ENCODE assay signal across 9 cellular contexts in genomic region chr20:58131581-58132142, GRCh38.
DNase-seq lines count a peak whose midpoint lies in the region; ATAC-seq, FAIRE-seq and TF ChIP-seq lines count a peak whose summit lies in the region.
"Had no signal": no experiment of that assay in that cellular context is flagged by ENCODE, and none has a peak within 500 bp of the region (broad histone marks: within the 10 kb centered on the region; RNA-seq: fewer than 3 reads in every experiment).

No MANE protein-coding gene starts in this region.

- no peaks in the 10 kb centered on the region for H3K4me1 Mint-ChIP-seq in stimulated activated effector memory CD8-positive, alpha-beta T cell treated with anti-CD3 and anti-CD28 coated beads, Interleukin-12 subunit alpha, Interleukin-12 subunit beta, amount 100 ng/mL, for 72 hours

- H3K27me3 ChIP-seq in DND-41 (ENCODE audit: insufficient read depth, low read length, poor library complexity) (peaks cover 58% of the 10 kb centered on the region), ovary (no peaks in the 10 kb centered on the region)

- H3K79me2 ChIP-seq in DND-41 (ENCODE audit: insufficient read depth, low read length), result no peaks in the 10 kb centered on the region

- H3K4me3 Mint-ChIP-seq in stimulated activated effector memory CD8-positive, alpha-beta T cell treated with anti-CD3 and anti-CD28 coated beads, Interleukin-12 subunit alpha, Interleukin-12 subunit beta, amount 100 ng/mL, for 72 hours, result no peak overlapping the region

- no peaks in the 10 kb centered on the region for H3K9me3 Mint-ChIP-seq in stimulated activated effector memory CD8-positive, alpha-beta T cell treated with anti-CD3 and anti-CD28 coated beads, Interleukin-12 subunit alpha, Interleukin-12 subunit beta, amount 100 ng/mL, for 72 hours

- TF ChIP-seq POLR2A in ovary (IDR thresholded peaks at IDR 0.05), result no peak

- no peak overlapping the region for H3K4me2 ChIP-seq in DND-41 (ENCODE audit: insufficient read depth, low read length)

- H3K9ac ChIP-seq in DND-41 (ENCODE audit: low read depth, low read length), result no peak overlapping the region

- ATAC-seq in DND-41 (ENCODE audit: insufficient read depth, low read depth), result peak; percentile 67
- no peak for ATAC-seq in HG02885 (IDR thresholded peaks at IDR 0.05; ENCODE audit: poor library complexity, unreplicated experiment)
- ATAC-seq in GM18498 (IDR thresholded peaks at IDR 0.05; ENCODE audit: unreplicated experiment), result no peak
- ATAC-seq in esophagus mucosa, result no peak
- ATAC-seq in stimulated activated effector memory CD8-positive, alpha-beta T cell treated with anti-CD3 and anti-CD28 coated beads, Interleukin-12 subunit alpha, Interleukin-12 subunit beta, amount 100 ng/mL, for 72 hours, result no peak

- intact Hi-C loops in ovary (cut with DNase I), result loop anchor here in 1 of 4 donors (5.0 kb wide), 1 partner anchor 46 kb away; no protein-coding TSS in a partner anchor

- peak; percentile 33 for DNase-seq in DND-41
- peak; percentile 88 for DNase-seq in NCI-H146 (lab: John Stamatoyannopoulos, UW)
- DNase-seq in ovary, result no peak
- DNase-seq in stimulated activated effector memory CD8-positive, alpha-beta T cell treated with anti-CD3 and anti-CD28 coated beads, Interleukin-12 subunit alpha, Interleukin-12 subunit beta, amount 100 ng/mL, for 72 hours (ENCODE audit: low spot score in 2 of 2), result no peak

- WGBS in ovary, 3 donors, result 5 to 9% (median 9%) methylated on average over 8 of the region's 8 CpGs

- TF ChIP-seq CTCF in DND-41 (IDR thresholded peaks at IDR 0.05; ENCODE audit: borderline replicate concordance, extremely low read depth, low read length, poor library complexity, severe bottlenecking) (no peak), ovary (IDR thresholded peaks at IDR 0.05) (no peak)

- TF ChIP-seq EP300 in ovary (IDR thresholded peaks at IDR 0.05), result no peak

- H3K9me3 ChIP-seq in DND-41 (ENCODE audit: insufficient read depth, low read length, severe bottlenecking), result no peaks in the 10 kb centered on the region
- H3K9me3 ChIP-seq in ovary, result no peaks in the 10 kb centered on the region

- no peak overlapping the region for H3K27ac ChIP-seq in DND-41 (ENCODE audit: low read length)
- H3K27ac ChIP-seq in ovary, result peak overlapping the region in 1 of 2 donors; percentile 50

- H3K4me3 ChIP-seq in DND-41 (ENCODE audit: low read depth in 1 of 2, low read length in 2 of 2) (no peak overlapping the region), ovary (peak overlapping the region; percentile 18)

- H3K36me3 ChIP-seq in DND-41 (ENCODE audit: insufficient read depth, low read length) (no peaks in the 10 kb centered on the region), ovary (no peaks in the 10 kb centered on the region)
- H3K36me3 ChIP-seq: heart left ventricle had no signal

- FAIRE-seq in endometrium (lab: Jason Lieb, UNC), result peak; percentile 95

- H3K27ac Mint-ChIP-seq in stimulated activated effector memory CD8-positive, alpha-beta T cell treated with anti-CD3 and anti-CD28 coated beads, Interleukin-12 subunit alpha, Interleukin-12 subunit beta, amount 100 ng/mL, for 72 hours, result no peak overlapping the region

- peaks cover 4% of the 10 kb centered on the region for H4K20me1 ChIP-seq in DND-41 (ENCODE audit: insufficient read depth, low read length)

- H3K36me3 Mint-ChIP-seq in stimulated activated effector memory CD8-positive, alpha-beta T cell treated with anti-CD3 and anti-CD28 coated beads, Interleukin-12 subunit alpha, Interleukin-12 subunit beta, amount 100 ng/mL, for 72 hours, result no peaks in the 10 kb centered on the region

- H2AFZ ChIP-seq in DND-41 (ENCODE audit: low read depth, low read length), result no peak overlapping the region

- H3K4me1 ChIP-seq in DND-41 (ENCODE audit: insufficient read depth, low read length), result no peaks in the 10 kb centered on the region
- H3K4me1 ChIP-seq in ovary (ENCODE audit: insufficient read depth), result peaks cover 18% of the 10 kb centered on the region

Comparison
In these comparisons a context has a peak if more than half of its experiments do, and no peak if none do; other contexts are left out.
1. DNase-seq: peak in DND-41 (single experiment) and NCI-H146 (single experiment); none in ovary (0 of 5) and stimulated activated effector memory CD8-positive, alpha-beta T cell treated with anti-CD3 and anti-CD28 coated beads, Interleukin-12 subunit alpha, Interleukin-12 subunit beta, amount 100 ng/mL, for 72 hours (0 of 2).